ENCODE assay signal across 21 cellular contexts in genomic region chr1:75797273-75797588, GRCh38. TPM values are rescaled to one million over a fixed set of nuclear protein-coding genes. Genes with fewer than 3 reads are reported as not detected.
DNase-seq lines count a peak whose midpoint lies in the region; ATAC-seq, FAIRE-seq and TF ChIP-seq lines count a peak whose summit lies in the region.
"Had no signal": no experiment of that assay in that cellular context is flagged by ENCODE, and none has a peak within 500 bp of the region (broad histone marks: within the 10 kb centered on the region; RNA-seq: fewer than 3 reads in every experiment).

No MANE protein-coding gene starts in this region.

- intact Hi-C loops in HepG2 (cut with micrococcal nuclease; ENCODE audit: unreplicated experiment) = no loop called here

- peaks cover 58% of the 10 kb centered on the region for H3F3A ChIP-seq in SK-N-SH (replicated peaks; ENCODE audit: insufficient read depth)

- no peak overlapping the region for H2BK12ac ChIP-seq in H9 (ENCODE audit: insufficient read length, low read depth, low read length)

- H3K27me3 Mint-ChIP-seq in H9 (ENCODE audit: low read depth) = no peaks in the 10 kb centered on the region; the same call in 1 of the 2 replicates

- no TSS peak for BruUV-seq in HepG2 (replicated peaks; lab: Mats Ljungman, UMichigan)

- H3K9ac ChIP-seq in H9 (ENCODE audit: extremely low read depth, insufficient read length, low read length) = no peak overlapping the region
- no peak overlapping the region for H3K9ac ChIP-seq in SK-N-SH
- H3K9ac ChIP-seq in HepG2 (ENCODE audit: insufficient read depth, low read depth, low read length) = no peak overlapping the region

- no peak overlapping the region for H4K5ac ChIP-seq in H9 (ENCODE audit: insufficient read length, low read depth, low read length)

- no peak for TF ChIP-seq EP300 in SK-N-SH (IDR thresholded peaks at IDR 0.05; ENCODE audit: borderline replicate concordance in 1 of 2, low read depth in 1 of 2, low read length in 1 of 2)
- no peak for TF ChIP-seq EP300 in HepG2 (IDR thresholded peaks at IDR 0.05; ENCODE audit: low read depth in 2 of 2, low read length in 2 of 2)
- no peak for TF ChIP-seq EP300 in HepG2 (CRISPR knock-in tag; IDR thresholded peaks at IDR 0.05; ENCODE audit: borderline replicate concordance)

- peaks cover 0 to 4% of the 10 kb centered on the region in 2 experiments; a peak in 1 of 4 replicates for H3K4me1 Mint-ChIP-seq in H9

- no peaks in the 10 kb centered on the region for H3K79me2 ChIP-seq in H9 (ENCODE audit: insufficient read depth, low read length)
- H3K79me2 ChIP-seq in SK-N-SH (ENCODE audit: insufficient read depth) = peaks cover 14% of the 10 kb centered on the region; the same call in 1 of the 2 replicates
- H3K79me2 ChIP-seq in HepG2 (ENCODE audit: insufficient read depth, low read length) = peaks cover 1% of the 10 kb centered on the region

- no peak overlapping the region for H2BK15ac ChIP-seq in H9 (ENCODE audit: low read depth, low read length)

- no peak overlapping the region for H3K4me3 ChIP-seq in SK-N-SH (ENCODE audit: low read depth in 2 of 2, low read length in 1 of 2)
- H3K4me3 ChIP-seq in HepG2 (replicated peaks in 1 of 3; ENCODE audit: insufficient read depth in 1 of 3, low read depth in 2 of 3, low read length in 3 of 3) = no peak overlapping the region
- H3K4me3 ChIP-seq in small intestine (ENCODE audit: low read depth in 1 of 2, low read length in 2 of 2) = no peak overlapping the region
- H3K4me3 ChIP-seq: heart right ventricle, lower lobe of right lung, skin epidermis, thoracic aorta had no signal

- H3K27ac ChIP-seq in H9 (ENCODE audit: insufficient read length, low read depth, low read length) (no peak overlapping the region), SK-N-SH (ENCODE audit: low read depth in 2 of 2, low read length in 1 of 2) (no peak overlapping the region), HepG2 (ENCODE audit: extremely low read length, insufficient read depth, low read length) (no peak overlapping the region), small intestine (ENCODE audit: low read depth in 1 of 2, low read length in 1 of 2) (no peak overlapping the region)
- H3K27ac ChIP-seq: heart right ventricle, lower lobe of right lung, skin epidermis, thoracic aorta had no signal

- H2AK5ac ChIP-seq in H9 (ENCODE audit: insufficient read length, low read length) = no peak overlapping the region

- in situ Hi-C loops in HepG2 (cut with HindIII; ENCODE audit: extremely low pct_ligation_motif_present, low pct_unique_long_range_greater_than_20kb) = no loop called here

- FAIRE-seq in HepG2 (lab: Jason Lieb, UNC) (no peak), small intestine (lab: Jason Lieb, UNC) (no peak)
- FAIRE-seq: endometrium had no signal

- H3K36me3 ChIP-seq in SK-N-SH (replicated peaks in 1 of 2; ENCODE audit: control insufficient read depth in 1 of 2, insufficient read depth in 2 of 2, low read length in 1 of 2) = peaks cover 34 to 44% of the 10 kb centered on the region in 2 experiments
- peaks cover 4 to 33% of the 10 kb centered on the region in 2 experiments for H3K36me3 ChIP-seq in HepG2 (replicated peaks in 1 of 2; ENCODE audit: control insufficient read depth in 1 of 2, insufficient read depth in 2 of 2, low read length in 2 of 2)
- H3K36me3 ChIP-seq in small intestine (ENCODE audit: control insufficient read depth in 2 of 2, insufficient read depth in 2 of 2, low read length in 2 of 2) = peaks cover 7 to 24% of the 10 kb centered on the region in 2 donors

- POLR2A ChIA-PET in SK-N-SH (lab: Yijun Ruan, JAX) = no interaction called here
- POLR2A ChIA-PET in HepG2 (lab: Yijun Ruan, JAX) = interaction anchor here (6.6 kb wide), 1 partner anchor 10 kb away, joined by 54 read pairs; the partner anchor contains the start of gene RABGGTB

- no peaks in the 10 kb centered on the region for H3K23me2 ChIP-seq in H9 (ENCODE audit: insufficient read length, low read depth, low read length, poor library complexity, severe bottlenecking)

- TF ChIP-seq CTCF in H9 (conservative IDR thresholded peaks at IDR 0.05) = no peak
- TF ChIP-seq CTCF in SK-N-SH (IDR thresholded peaks at IDR 0.05) = no peak
- TF ChIP-seq CTCF in HepG2 (CRISPR knock-in tag; IDR thresholded peaks at IDR 0.05) = no peak

- DNase-seq in ELR (ENCODE audit: low read depth) = peak; percentile 37
- DNase-seq in H9 = no peak
- no peak for DNase-seq in SK-N-SH
- DNase-seq in HepG2 (ENCODE audit: low spot score) = no peak
- no peak for DNase-seq in dermis blood vessel endothelial cell
- no peak for DNase-seq in SKM-1 treated with dmso at 0.1 percent for 144 hours (lab: John Stamatoyannopoulos, UW; ENCODE audit: unreplicated experiment)
- no peak for DNase-seq in small intestine
- DNase-seq: activated effector memory CD4-positive, alpha-beta T cell treated with anti-CD3 and anti-CD28 coated beads, Interleukin-2, amount 50 U/mL, for 16 hours; Calu3; heart right ventricle; lower lobe of right lung; NCI-H187; NCI-H446; SHP77; stimulated activated CD4-positive, alpha-beta T cell treated with anti-CD3 and anti-CD28 coated beads, Interleukin-4, amount 100 ng/mL, for 4 hours had no signal

- H2BK120ac ChIP-seq in H9 (ENCODE audit: low read depth, low read length, poor library complexity, severe bottlenecking) = no peak overlapping the region

- no peaks in the 10 kb centered on the region for H3K79me1 ChIP-seq in H9 (ENCODE audit: insufficient read depth, low read depth, low read length, poor library complexity, severe bottlenecking)

- H3K56ac ChIP-seq in H9 (ENCODE audit: insufficient read length, low read depth, low read length) = no peak overlapping the region

- H3K14ac ChIP-seq in H9 (ENCODE audit: insufficient read depth, low read length) = no peak overlapping the region; the same call in 1 of the 2 replicates

- H3K4me2 ChIP-seq in H9 (ENCODE audit: insufficient read depth, insufficient read length, low read length) (no peak overlapping the region), SK-N-SH (no peak overlapping the region), HepG2 (ENCODE audit: low read depth, low read length) (no peak overlapping the region)

- peak in 1 of 2 experiments; percentile 37; a peak in 1 of 4 replicates for TF ChIP-seq POLR2A in HepG2 (IDR thresholded peaks at IDR 0.05; ENCODE audit: insufficient read depth in 1 of 2, low read depth in 2 of 2, low read length in 2 of 2)
- no peak for TF ChIP-seq POLR2A in GM18505 (IDR thresholded peaks at IDR 0.05; ENCODE audit: borderline replicate concordance, extremely low read depth, insufficient read depth, insufficient read length)

- H3T11ph ChIP-seq in H9 (ENCODE audit: low read length) = no peak overlapping the region

- H3K27ac Mint-ChIP-seq in H9 = peak overlapping the region in 2 of 3 experiments; percentile 44 to 49; a peak in 3 of 7 replicates
- H3K27ac Mint-ChIP-seq: T-helper 1 cell treated with Interleukin-12 subunit alpha and Interleukin-12 subunit beta and Interleukin-4 antibody, amounts not matched to agents 30 μg/mL and 1 μg/mL, for 36 hours had no signal

- H4K8ac ChIP-seq in H9 (replicated peaks; ENCODE audit: insufficient read length, low read depth, low read length) = no peak overlapping the region

- no peak overlapping the region for H3K23ac ChIP-seq in H9 (ENCODE audit: insufficient read length, low read depth, low read length)

- TF ChIP-seq RAD21 in SK-N-SH (IDR thresholded peaks at IDR 0.05; ENCODE audit: low read length) (no peak), HepG2 (CRISPR knock-in tag; IDR thresholded peaks at IDR 0.05) (no peak)

- no peak overlapping the region for H2BK20ac ChIP-seq in H9 (ENCODE audit: low read depth, low read length, poor library complexity, severe bottlenecking)

- no peak overlapping the region for H4K91ac ChIP-seq in H9 (ENCODE audit: insufficient read length, low read depth, low read length)

- CTCF ChIA-PET in SK-N-SH (lab: Yijun Ruan, JAX) = no interaction called here
- CTCF ChIA-PET in HepG2 (lab: Yijun Ruan, JAX; ENCODE audit: low intra/inter-chr PET ratio, low total read pairs) = no interaction called here

- no peak overlapping the region for H3K18ac ChIP-seq in H9 (ENCODE audit: insufficient read length, low read depth, low read length)

- no peaks in the 10 kb centered on the region for H3K9me2 ChIP-seq in SK-N-SH

- H3K4me3 Mint-ChIP-seq in H9 = no peak overlapping the region
- H3K4me3 Mint-ChIP-seq: T-helper 1 cell treated with Interleukin-12 subunit alpha and Interleukin-12 subunit beta and Interleukin-4 antibody, amounts not matched to agents 30 μg/mL and 1 μg/mL, for 36 hours had no signal

- no peaks in the 10 kb centered on the region for H3K4me1 ChIP-seq in H9 (ENCODE audit: insufficient read depth, low read length)
- H3K4me1 ChIP-seq in SK-N-SH (ENCODE audit: control insufficient read depth in 1 of 2, insufficient read depth in 2 of 2, low read depth in 1 of 2, low read length in 1 of 2) = peaks cover 0 to 3% of the 10 kb centered on the region in 2 experiments; a peak in 1 of 4 replicates
- H3K4me1 ChIP-seq in HepG2 (ENCODE audit: insufficient read depth, low read length) = peaks cover 20% of the 10 kb centered on the region
- H3K4me1 ChIP-seq in small intestine (ENCODE audit: control insufficient read depth in 2 of 2, insufficient read depth in 1 of 2, low read depth in 1 of 2, low read length in 1 of 2) = no peaks in the 10 kb centered on the region
- H3K4me1 ChIP-seq: heart right ventricle, lower lobe of right lung had no signal

- H3K9me3 ChIP-seq in H9 (ENCODE audit: control insufficient read depth, low read depth, low read length) (no peaks in the 10 kb centered on the region), SK-N-SH (no peaks in the 10 kb centered on the region), HepG2 (ENCODE audit: low read length) (no peaks in the 10 kb centered on the region), small intestine (ENCODE audit: control insufficient read depth, low read depth) (no peaks in the 10 kb centered on the region)
- H3K9me3 ChIP-seq: heart right ventricle, lower lobe of right lung, thoracic aorta had no signal

- H2AFZ ChIP-seq in H9 (ENCODE audit: low read length) = no peak overlapping the region
- H2AFZ ChIP-seq in SK-N-SH (ENCODE audit: low read depth) = no peak overlapping the region
- no peak overlapping the region for H2AFZ ChIP-seq in HepG2 (ENCODE audit: low read length)

- peaks cover 26 to 62% (median 36%) of the 10 kb centered on the region in 3 experiments; a peak in 6 of 7 replicates for H3K36me3 Mint-ChIP-seq in H9 (ENCODE audit: insufficient read depth in 1 of 3, low read depth in 3 of 3)

- no peaks in the 10 kb centered on the region for H3K9me3 Mint-ChIP-seq in H9
- H3K9me3 Mint-ChIP-seq: T-helper 1 cell treated with Interleukin-12 subunit alpha and Interleukin-12 subunit beta and Interleukin-4 antibody, amounts not matched to agents 30 μg/mL and 1 μg/mL, for 36 hours had no signal

- no CpG with 5 or more reads among the region's 6 CpGs for WGBS in H9 (ENCODE audit: extremely low coverage, insufficient read length, low lambda C conversion rate)
- 86% methylated on average over 6 of the region's 6 CpGs for WGBS in SK-N-SH (ENCODE audit: low lambda C conversion rate)
- 82% methylated on average over 6 of the region's 6 CpGs for WGBS in HepG2 (ENCODE audit: low lambda C conversion rate)
- 65 to 82% (median 79%) methylated on average over 6 of the region's 6 CpGs for WGBS in small intestine, 3 donors

- ATAC-seq in HepG2 (peak; percentile 38), GM18505 (IDR thresholded peaks at IDR 0.05; ENCODE audit: unreplicated experiment) (no peak)

- no peak overlapping the region for H2BK5ac ChIP-seq in H9 (ENCODE audit: insufficient read length, low read length)

- no peak overlapping the region for H3K4ac ChIP-seq in H9 (ENCODE audit: low read depth, low read length)

- no peaks in the 10 kb centered on the region for H4K20me1 ChIP-seq in H9 (ENCODE audit: control insufficient read depth, insufficient read depth, insufficient read length)
- peaks cover 32% of the 10 kb centered on the region for H4K20me1 ChIP-seq in SK-N-SH (ENCODE audit: insufficient read depth)
- peaks cover 45% of the 10 kb centered on the region for H4K20me1 ChIP-seq in HepG2 (ENCODE audit: insufficient read depth, low read length)

- H3K27me3 ChIP-seq in H9 (ENCODE audit: insufficient read depth, low read length) = no peaks in the 10 kb centered on the region
- H3K27me3 ChIP-seq in SK-N-SH (ENCODE audit: insufficient read depth) = no peaks in the 10 kb centered on the region
- H3K27me3 ChIP-seq in HepG2 (ENCODE audit: control insufficient read depth in 1 of 2, insufficient read depth in 2 of 2, low read length in 2 of 2) = no peaks in the 10 kb centered on the region
- H3K27me3 ChIP-seq in small intestine (ENCODE audit: control insufficient read depth in 2 of 2, insufficient read depth in 2 of 2, low read length in 2 of 2) = no peaks in the 10 kb centered on the region
- H3K27me3 ChIP-seq: heart right ventricle had no signal

RNA-seq across cellular contexts. Expression of gene MSH4, which starts 0.5 kb away (rescaled TPM):
- 0.53 and 0.63 TPM in 2 replicates for total RNA-seq in H9 (2021)
- not detected in 2 replicates for polyA plus RNA-seq in SK-N-SH (2012; rRNA removed)
- 0.01 TPM in 2 replicates for polyA plus RNA-seq in SK-N-SH (2012; cell fraction: cytosol; rRNA removed)
- 0.04 TPM in 2 replicates for polyA plus RNA-seq in SK-N-SH (2012; cell fraction: nucleus; rRNA removed)
- total RNA-seq in HepG2 (2016; rRNA removed; fragmentation: Illumina TruSeq; extraction: Trizol) = 0.09 TPM in 1 of 2 replicates, not detected in the other
- total RNA-seq in HepG2 (2016; cell fraction: cytosol; rRNA removed; fragmentation: Illumina TruSeq; extraction: Trizol; ENCODE audit: low read depth) = 0.10 TPM in 1 of 2 replicates, not detected in the other
- 0.13 TPM in 1 of 2 replicates, not detected in the other for total RNA-seq in HepG2 (2016; cell fraction: insoluble cytoplasmic fraction; rRNA removed; fragmentation: Illumina TruSeq; extraction: Trizol)
- total RNA-seq in HepG2 (2016; cell fraction: membrane; rRNA removed; fragmentation: Illumina TruSeq; extraction: Trizol) = 0.07 TPM in 1 of 2 replicates, not detected in the other
- total RNA-seq in HepG2 (2016; cell fraction: nucleus; rRNA removed; fragmentation: Illumina TruSeq; extraction: Trizol) = 0.31 TPM in 2 replicates
- 0.01 TPM in 2 replicates for polyA plus RNA-seq in HepG2 (2011; rRNA removed)
- polyA plus RNA-seq in HepG2 (2011; cell fraction: cytosol; rRNA removed) = not detected in 2 replicates
- polyA plus RNA-seq in HepG2 (2011; cell fraction: nucleus; rRNA removed) = 0.16 and 0.18 TPM in 2 replicates
- polyA plus RNA-seq in HepG2 (2012) = 0.05 TPM in 1 of 2 replicates, not detected in the other
- not detected in 2 replicates for polyA plus RNA-seq in HepG2 (2016; cell fraction: cytosol; fragmentation: Illumina TruSeq; extraction: Trizol; ENCODE audit: low read depth)
- polyA plus RNA-seq in HepG2 (2016; cell fraction: insoluble cytoplasmic fraction; fragmentation: Illumina TruSeq; extraction: Trizol; ENCODE audit: low read depth) = not detected in 2 replicates
- polyA plus RNA-seq in HepG2 (2016; cell fraction: membrane; fragmentation: Illumina TruSeq; extraction: Trizol; ENCODE audit: low read depth) = not detected in 2 replicates
- 0.14 TPM in 1 of 2 replicates, not detected in the other for polyA plus RNA-seq in HepG2 (2016; cell fraction: nucleus; fragmentation: Illumina TruSeq; extraction: Trizol; ENCODE audit: insufficient read depth, low read depth)
- polyA minus RNA-seq in HepG2 (2011; rRNA and poly(A)+ RNA removed; ENCODE audit: low replicate concordance) = 0.23 and 0.38 TPM in 2 replicates
- polyA minus RNA-seq in HepG2 (2011; cell fraction: cytosol; rRNA and poly(A)+ RNA removed) = not detected in 2 replicates
- polyA minus RNA-seq in HepG2 (2011; cell fraction: nucleus; rRNA and poly(A)+ RNA removed) = 0.75 and 0.77 TPM in 2 replicates
- 0.14 and 0.34 TPM in 2 replicates for total RNA-seq in dermis blood vessel endothelial cell
- under 1 TPM in 1 of 3 donors, not detected in 2; 0.04 TPM for polyA plus RNA-seq in small intestine
- total RNA-seq: G401 had no signal

RNA-seq across cellular contexts. Expression of gene RABGGTB, which starts 11.2 kb away (rescaled TPM):
- total RNA-seq in H9 (2021) = 151 and 162 TPM in 2 replicates
- polyA plus RNA-seq in SK-N-SH (2012; rRNA removed) = 59.0 and 95.5 TPM in 2 replicates
- polyA plus RNA-seq in SK-N-SH (2012; cell fraction: cytosol; rRNA removed) = 66.3 and 98.2 TPM in 2 replicates
- polyA plus RNA-seq in SK-N-SH (2012; cell fraction: nucleus; rRNA removed) = 99.7 and 242 TPM in 2 replicates
- total RNA-seq in HepG2 (2016; rRNA removed; fragmentation: Illumina TruSeq; extraction: Trizol) = 269 and 290 TPM in 2 replicates
- total RNA-seq in HepG2 (2016; cell fraction: cytosol; rRNA removed; fragmentation: Illumina TruSeq; extraction: Trizol; ENCODE audit: low read depth) = 150 and 165 TPM in 2 replicates
- total RNA-seq in HepG2 (2016; cell fraction: insoluble cytoplasmic fraction; rRNA removed; fragmentation: Illumina TruSeq; extraction: Trizol) = 267 and 299 TPM in 2 replicates
- 228 and 296 TPM in 2 replicates for total RNA-seq in HepG2 (2016; cell fraction: membrane; rRNA removed; fragmentation: Illumina TruSeq; extraction: Trizol)
- total RNA-seq in HepG2 (2016; cell fraction: nucleus; rRNA removed; fragmentation: Illumina TruSeq; extraction: Trizol) = 387 and 419 TPM in 2 replicates
- 143 and 185 TPM in 2 replicates for polyA plus RNA-seq in HepG2 (2011; rRNA removed)
- polyA plus RNA-seq in HepG2 (2011; cell fraction: cytosol; rRNA removed) = 47.2 and 79.1 TPM in 2 replicates
- polyA plus RNA-seq in HepG2 (2011; cell fraction: nucleus; rRNA removed) = 159 and 212 TPM in 2 replicates
- polyA plus RNA-seq in HepG2 (2012) = 171 and 217 TPM in 2 replicates
- polyA plus RNA-seq in HepG2 (2016; cell fraction: cytosol; fragmentation: Illumina TruSeq; extraction: Trizol; ENCODE audit: low read depth) = 48.5 and 55.9 TPM in 2 replicates
- polyA plus RNA-seq in HepG2 (2016; cell fraction: insoluble cytoplasmic fraction; fragmentation: Illumina TruSeq; extraction: Trizol; ENCODE audit: low read depth) = 208 and 209 TPM in 2 replicates
- 93.0 and 107 TPM in 2 replicates for polyA plus RNA-seq in HepG2 (2016; cell fraction: membrane; fragmentation: Illumina TruSeq; extraction: Trizol; ENCODE audit: low read depth)
- 517 and 535 TPM in 2 replicates for polyA plus RNA-seq in HepG2 (2016; cell fraction: nucleus; fragmentation: Illumina TruSeq; extraction: Trizol; ENCODE audit: insufficient read depth, low read depth)
- polyA minus RNA-seq in HepG2 (2011; rRNA and poly(A)+ RNA removed; ENCODE audit: low replicate concordance) = 74.7 and 135 TPM in 2 replicates
- polyA minus RNA-seq in HepG2 (2011; cell fraction: cytosol; rRNA and poly(A)+ RNA removed) = 73.7 and 80.7 TPM in 2 replicates
- polyA minus RNA-seq in HepG2 (2011; cell fraction: nucleus; rRNA and poly(A)+ RNA removed) = 495 and 549 TPM in 2 replicates
- total RNA-seq in dermis blood vessel endothelial cell = 76.0 and 79.6 TPM in 2 replicates
- 10 to 100 TPM; 55.6 to 67.8 (median 57.5) TPM for polyA plus RNA-seq in small intestine
